ENCODE assay signal across 1 cellular context in the genomic region with DNA sequence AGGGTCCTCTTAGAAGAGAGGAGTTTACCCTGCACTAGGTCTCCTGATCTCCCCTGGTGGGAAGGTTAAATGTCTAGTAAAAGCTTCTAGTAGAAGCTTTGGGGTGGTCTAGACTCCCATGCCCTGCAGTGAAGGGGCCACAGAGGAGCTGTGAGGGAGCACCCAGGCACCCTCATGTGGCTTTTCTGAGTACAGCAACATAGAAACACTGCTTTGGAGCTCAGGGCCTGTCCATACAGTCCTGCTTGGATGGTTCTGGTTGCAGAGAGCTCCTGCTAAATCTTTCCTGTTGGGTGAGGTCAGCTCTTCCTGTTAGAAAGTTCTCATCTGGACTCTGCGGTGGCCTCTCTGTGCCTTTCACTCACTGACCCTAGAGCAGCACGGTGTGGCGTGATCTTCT.
TF ChIP-seq lines count a peak whose summit lies in the region.

No MANE protein-coding gene starts in this region.

TF ChIP-seq in WTC11, 78 proteins besides CTCF, POLR2A, EP300 and RAD21 (continued from another document):
- TF ChIP-seq, protein P1, sequence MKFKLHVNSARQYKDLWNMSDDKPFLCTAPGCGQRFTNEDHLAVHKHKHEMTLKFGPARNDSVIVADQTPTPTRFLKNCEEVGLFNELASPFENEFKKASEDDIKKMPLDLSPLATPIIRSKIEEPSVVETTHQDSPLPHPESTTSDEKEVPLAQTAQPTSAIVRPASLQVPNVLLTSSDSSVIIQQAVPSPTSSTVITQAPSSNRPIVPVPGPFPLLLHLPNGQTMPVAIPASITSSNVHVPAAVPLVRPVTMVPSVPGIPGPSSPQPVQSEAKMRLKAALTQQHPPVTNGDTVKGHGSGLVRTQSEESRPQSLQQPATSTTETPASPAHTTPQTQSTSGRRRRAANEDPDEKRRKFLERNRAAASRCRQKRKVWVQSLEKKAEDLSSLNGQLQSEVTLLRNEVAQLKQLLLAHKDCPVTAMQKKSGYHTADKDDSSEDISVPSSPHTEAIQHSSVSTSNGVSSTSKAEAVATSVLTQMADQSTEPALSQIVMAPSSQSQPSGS (CRISPR knock-in tag; IDR thresholded peaks at IDR 0.05; ENCODE audit: borderline replicate concordance, low read depth), result no peak
